In the genomic region with DNA sequence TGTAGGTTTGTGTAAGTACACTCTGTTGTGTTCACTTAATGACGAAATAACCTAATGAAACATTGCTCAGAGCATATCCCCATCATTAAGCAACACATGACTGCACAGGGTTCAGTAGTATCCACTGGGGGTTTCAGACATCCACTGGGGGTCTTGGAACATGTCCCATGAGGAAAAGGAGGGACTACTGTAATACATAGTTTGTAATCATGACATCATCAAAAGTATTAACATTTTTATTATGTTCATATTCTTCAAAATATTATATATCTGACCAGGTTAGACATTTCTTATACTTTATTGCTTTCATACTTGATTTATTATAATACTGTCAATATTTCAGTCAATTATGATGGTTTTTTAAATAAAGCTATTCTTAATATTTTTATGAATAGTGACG, we compare ENCODE assay signal across 19 cellular contexts. TPM values are rescaled to one million over a fixed set of nuclear protein-coding genes. Genes with fewer than 3 reads are reported as not detected.
DNase-seq lines count a peak whose midpoint lies in the region; ATAC-seq, FAIRE-seq and TF ChIP-seq lines count a peak whose summit lies in the region.
"Had no signal": no experiment of that assay in that cellular context is flagged by ENCODE, and none has a peak within 500 bp of the region (broad histone marks: within the 10 kb centered on the region; RNA-seq: fewer than 3 reads in every experiment).

No MANE protein-coding gene starts in this region.

- in situ Hi-C loops in K562 (cut with MboI): no loop called here

- H3K4me1 Mint-ChIP-seq in natural killer cell: peaks cover 3 to 5% of the 10 kb centered on the region in 2 donors
- H3K4me1 Mint-ChIP-seq in natural killer cell treated with Interleukin-12 subunit alpha and Interleukin-12 subunit beta and Interleukin-15 and Interleukin-18, amount 100 ng/mL, for 72 hours (ENCODE audit: low read depth in 2 of 2): peaks cover 0 to 2% of the 10 kb centered on the region in 2 donors
- peaks cover under 1% of the 10 kb centered on the region for H3K4me1 Mint-ChIP-seq in stimulated activated effector memory CD8-positive, alpha-beta T cell treated with anti-CD3 and anti-CD28 coated beads, Interleukin-12 subunit alpha, Interleukin-12 subunit beta, amount 100 ng/mL, for 72 hours

- H3K27ac ChIP-seq in K562 (ENCODE audit: extremely low read depth, low read depth, low read length): no peak overlapping the region
- H3K27ac ChIP-seq: HL-60 had no signal

- peaks cover 17% of the 10 kb centered on the region for H3K36me3 Mint-ChIP-seq in natural killer cell
- peaks cover 21% of the 10 kb centered on the region for H3K36me3 Mint-ChIP-seq in natural killer cell treated with Interleukin-12 subunit alpha and Interleukin-12 subunit beta and Interleukin-15 and Interleukin-18, amount 100 ng/mL, for 72 hours
- H3K36me3 Mint-ChIP-seq in stimulated activated effector memory CD8-positive, alpha-beta T cell treated with anti-CD3 and anti-CD28 coated beads, Interleukin-12 subunit alpha, Interleukin-12 subunit beta, amount 100 ng/mL, for 72 hours: peaks cover 96% of the 10 kb centered on the region

- TF ChIP-seq EP300 in K562 (IDR thresholded peaks at IDR 0.05; ENCODE audit: low read length): no peak

- ATAC-seq in natural killer cell: no peak
- no peak for ATAC-seq in natural killer cell treated with Interleukin-12 subunit alpha and Interleukin-12 subunit beta and Interleukin-15 and Interleukin-18, amount 100 ng/mL, for 72 hours
- no peak for ATAC-seq in K562
- no peak for ATAC-seq in stimulated activated effector memory CD8-positive, alpha-beta T cell treated with anti-CD3 and anti-CD28 coated beads, Interleukin-12 subunit alpha, Interleukin-12 subunit beta, amount 100 ng/mL, for 72 hours
- ATAC-seq in left colon: no peak
- ATAC-seq: GM23338 had no signal

- H3K4me3 ChIP-seq in K562: no peak overlapping the region
- H3K4me3 ChIP-seq: GM23338 had no signal

- no peaks in the 10 kb centered on the region for H4K20me1 ChIP-seq in K562 (replicated peaks; ENCODE audit: control insufficient read depth, insufficient read depth, low read length)

- H3K4me1 ChIP-seq in K562 (replicated peaks in 1 of 2; ENCODE audit: control insufficient read depth in 2 of 2, insufficient read depth in 2 of 2, low read length in 2 of 2): no peaks in the 10 kb centered on the region

- WGBS in K562 (ENCODE audit: insufficient coverage, low coverage, missing lambda C conversion rate): 96% methylated on average over 2 of the region's 2 CpGs

- DNase-seq in natural killer cell (no peak), K562 (ENCODE audit: extremely low read depth in 1 of 4, low spot score in 3 of 4) (no peak), NCI-H2171 (lab: John Stamatoyannopoulos, UW) (no peak), left colon (no peak), NCI-H1417 treated with DMSO at 0.1 percent for 48 hours (lab: John Stamatoyannopoulos, UW) (no peak)
- no peak for DNase-seq in natural killer cell treated with Interleukin-12 subunit alpha and Interleukin-12 subunit beta and Interleukin-15 and Interleukin-18, amount 100 ng/mL, for 72 hours (ENCODE audit: low spot score)
- no peak for DNase-seq in stimulated activated effector memory CD8-positive, alpha-beta T cell treated with anti-CD3 and anti-CD28 coated beads, Interleukin-12 subunit alpha, Interleukin-12 subunit beta, amount 100 ng/mL, for 72 hours (ENCODE audit: low spot score in 2 of 2)
- DNase-seq: 8988T; C1 segment of cervical spinal cord; Calu3; CD4-positive, alpha-beta T cell; DMS 273 treated with DMSO at 0.1 percent for 48 hours; H9; HFFc6; KBM-7 had no signal

- no peaks in the 10 kb centered on the region for H3K9me3 ChIP-seq in K562 (replicated peaks; ENCODE audit: control insufficient read depth, insufficient read depth, low read depth, low read length)

- no peaks in the 10 kb centered on the region for H3K9me1 ChIP-seq in K562 (ENCODE audit: control insufficient read depth, insufficient read depth, low read length)

- no peak overlapping the region for H3K4me2 ChIP-seq in K562 (ENCODE audit: insufficient read depth, low read length)
- H3K4me2 ChIP-seq: GM23338 had no signal

- H3K27ac Mint-ChIP-seq in natural killer cell: peak overlapping the region; percentile 27 to 78
- H3K27ac Mint-ChIP-seq in natural killer cell treated with Interleukin-12 subunit alpha and Interleukin-12 subunit beta and Interleukin-15 and Interleukin-18, amount 100 ng/mL, for 72 hours: peak overlapping the region in 1 of 2 donors; percentile 37
- H3K27ac Mint-ChIP-seq in stimulated activated effector memory CD8-positive, alpha-beta T cell treated with anti-CD3 and anti-CD28 coated beads, Interleukin-12 subunit alpha, Interleukin-12 subunit beta, amount 100 ng/mL, for 72 hours: peak overlapping the region; percentile 76
- H3K27ac Mint-ChIP-seq: B cell; CD4-positive, alpha-beta T cell; GM23338; H9; HFFc6 had no signal

- TF ChIP-seq POLR2A in K562 (conservative IDR thresholded peaks at IDR 0.05): no peak

- no peaks in the 10 kb centered on the region for H3K27me3 ChIP-seq in K562 (ENCODE audit: control insufficient read depth in 2 of 2, insufficient read depth in 2 of 2, low read length in 2 of 2)

- H3K27me3 Mint-ChIP-seq in natural killer cell (ENCODE audit: low read depth in 2 of 2): no peaks in the 10 kb centered on the region
- H3K27me3 Mint-ChIP-seq in natural killer cell treated with Interleukin-12 subunit alpha and Interleukin-12 subunit beta and Interleukin-15 and Interleukin-18, amount 100 ng/mL, for 72 hours: no peaks in the 10 kb centered on the region
- H3K27me3 Mint-ChIP-seq: B cell; CD4-positive, alpha-beta T cell had no signal

- TF ChIP-seq RAD21 in K562 (CRISPR knock-in tag; conservative IDR thresholded peaks at IDR 0.05 in 1 of 2, IDR thresholded peaks at IDR 0.05 in 1 of 2): no peak

- CTCF ChIA-PET in K562 (lab: Yijun Ruan, JAX; ENCODE audit: low intra/inter-chr PET ratio): no interaction called here

- no peak overlapping the region for H2AFZ ChIP-seq in K562 (ENCODE audit: low read depth, low read length)
- H2AFZ ChIP-seq: GM23338 had no signal

- TF ChIP-seq CTCF in natural killer cell (IDR thresholded peaks at IDR 0.05): no peak
- TF ChIP-seq CTCF in K562 (IDR thresholded peaks at IDR 0.05 in 2 of 3, conservative IDR thresholded peaks at IDR 0.05 in 1 of 3; ENCODE audit: insufficient read depth in 2 of 3, low read depth in 1 of 3, low read length in 3 of 3): no peak

- POLR2A ChIA-PET in K562 (lab: Yijun Ruan, JAX): no interaction called here

- no peak overlapping the region for H3K9ac ChIP-seq in K562 (ENCODE audit: insufficient read depth in 1 of 2, low read depth in 2 of 2, low read length in 2 of 2)

- intact Hi-C loops in natural killer cell (cut with micrococcal nuclease): no loop called here
- intact Hi-C loops in K562 (cut with micrococcal nuclease): no loop called here
- intact Hi-C loops in left colon (cut with DNase I, micrococcal nuclease): no loop called here

- H3K79me2 ChIP-seq in K562 (ENCODE audit: control insufficient read depth, insufficient read depth, low read length): no peaks in the 10 kb centered on the region

- no peak overlapping the region for H3K4me3 Mint-ChIP-seq in natural killer cell
- H3K4me3 Mint-ChIP-seq in natural killer cell treated with Interleukin-12 subunit alpha and Interleukin-12 subunit beta and Interleukin-15 and Interleukin-18, amount 100 ng/mL, for 72 hours: no peak overlapping the region
- H3K4me3 Mint-ChIP-seq in stimulated activated effector memory CD8-positive, alpha-beta T cell treated with anti-CD3 and anti-CD28 coated beads, Interleukin-12 subunit alpha, Interleukin-12 subunit beta, amount 100 ng/mL, for 72 hours: no peak overlapping the region
- H3K4me3 Mint-ChIP-seq: B cell; CD4-positive, alpha-beta T cell; GM23338; H9; HFFc6 had no signal

- no TSS peak for BruUV-seq in K562 (replicated peaks; lab: Mats Ljungman, UMichigan)

- H3K36me3 ChIP-seq in K562 (ENCODE audit: control insufficient read depth, insufficient read depth, low read length): peaks cover 74% of the 10 kb centered on the region

- H3K9me3 Mint-ChIP-seq in natural killer cell: no peaks in the 10 kb centered on the region
- no peaks in the 10 kb centered on the region for H3K9me3 Mint-ChIP-seq in natural killer cell treated with Interleukin-12 subunit alpha and Interleukin-12 subunit beta and Interleukin-15 and Interleukin-18, amount 100 ng/mL, for 72 hours
- no peaks in the 10 kb centered on the region for H3K9me3 Mint-ChIP-seq in stimulated activated effector memory CD8-positive, alpha-beta T cell treated with anti-CD3 and anti-CD28 coated beads, Interleukin-12 subunit alpha, Interleukin-12 subunit beta, amount 100 ng/mL, for 72 hours
- H3K9me3 Mint-ChIP-seq: CD4-positive, alpha-beta T cell; GM23338; H9; HFFc6 had no signal

- FAIRE-seq in K562 (lab: Jason Lieb, UNC): no peak
- FAIRE-seq: GM12892 had no signal

RNA-seq across cellular contexts. Expression of gene EMILIN2, which starts 54.4 kb away (rescaled TPM):
- total RNA-seq in natural killer cell (10 to 100 TPM in 1 of 3 donors, 1 to 10 TPM in 2; 8.4 to 25.6 (median 9.8) TPM), K562 (2014; rRNA removed) (0.32 and 0.37 TPM in 2 replicates), K562 (2014; rRNA removed; fragmentation: Illumina TruSeq; extraction: Trizol) (0.11 and 0.16 TPM in 2 replicates), K562 (2015; rRNA removed; fragmentation: Illumina TruSeq; extraction: Trizol) (0.07 and 0.11 TPM in 2 replicates), K562 (2021) (0.34 and 0.40 TPM in 2 replicates), left colon (10 to 100 TPM; 16.3 to 18.1 TPM)
- total RNA-seq in natural killer cell treated with Interleukin-12 subunit alpha and Interleukin-12 subunit beta and Interleukin-15 and Interleukin-18, amount 100 ng/mL, for 72 hours: 10 to 100 TPM; 20.8 to 49.1 TPM
- 0.76 and 1.1 TPM in 2 replicates for total RNA-seq in K562 (2011; cell fraction: chromatin; rRNA removed; ENCODE audit: low replicate concordance)
- total RNA-seq in K562 (2011; cell fraction: nucleolus; rRNA removed): 0.79 and 0.83 TPM in 2 replicates
- 0.69 and 0.88 TPM in 2 replicates for total RNA-seq in K562 (2011; cell fraction: nucleoplasm; rRNA removed)
- polyA plus RNA-seq in K562 (2011; rRNA removed) (0.25 and 0.35 TPM in 2 replicates), K562 (2014; fragmentation: Illumina TruSeq; extraction: Trizol) (0.19 and 0.24 TPM in 2 replicates), K562 (2014; fragmentation: Nextera tagmentation; extraction: Ambion mirVana) (under 1 TPM; 0.01 to 0.03 TPM), K562 (2014; rRNA removed) (0.20 and 0.40 TPM in 2 replicates)
- 0.44 and 0.69 TPM in 2 replicates for polyA plus RNA-seq in K562 (2011; cell fraction: cytosol; rRNA removed)
- polyA plus RNA-seq in K562 (2011; cell fraction: nucleus; rRNA removed): 0.43 and 0.48 TPM in 2 replicates
- 0.21 and 0.26 TPM in 2 replicates for polyA plus RNA-seq in K562 (2012)
- polyA minus RNA-seq in K562 (2011; rRNA and poly(A)+ RNA removed): 0.63 and 1.0 TPM in 2 replicates
- polyA minus RNA-seq in K562 (2011; cell fraction: cytosol; rRNA and poly(A)+ RNA removed): 0.38 and 0.91 TPM in 2 replicates
- polyA minus RNA-seq in K562 (2011; cell fraction: nucleus; rRNA and poly(A)+ RNA removed): 0.13 and 0.78 TPM in 2 replicates

Comparison
In these comparisons a context has a peak if more than half of its experiments do, and no peak if none do; other contexts are left out.
1. RNA of gene EMILIN2, which starts 54.4 kb away (total RNA-seq): 20.8 to 49.1 TPM in natural killer cell treated with Interleukin-12 subunit alpha and Interleukin-12 subunit beta and Interleukin-15 and Interleukin-18, amount 100 ng/mL, for 72 hours, 16.3 to 18.1 TPM in left colon and 8.4 to 25.6 TPM in natural killer cell; 0.07 to 1.1 TPM in K562; every median in the first group is over 4 times any median in the second.